ENCODE assay signal across 10 cellular contexts in the genomic region with DNA sequence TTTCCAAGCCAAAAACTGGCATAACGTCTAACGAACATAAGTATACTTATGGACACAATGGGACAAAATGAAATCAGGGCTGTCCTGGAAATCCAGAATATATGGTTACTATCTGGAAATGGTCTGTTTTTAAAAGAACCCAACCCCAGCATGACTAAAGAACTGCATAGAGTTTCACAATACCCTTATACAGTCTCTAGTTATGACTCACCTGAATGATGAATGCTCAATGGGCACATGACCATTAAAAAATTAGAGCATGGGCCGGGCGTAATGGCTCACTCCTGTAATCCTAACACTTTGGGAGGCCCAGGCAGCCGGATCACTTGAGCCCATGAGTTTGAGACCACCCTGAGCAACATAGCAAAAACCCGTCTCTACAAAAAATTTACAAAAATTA. TPM values are rescaled to one million over a fixed set of nuclear protein-coding genes. Genes with fewer than 3 reads are reported as not detected.
DNase-seq lines count a peak whose midpoint lies in the region; ATAC-seq and TF ChIP-seq lines count a peak whose summit lies in the region.
"Had no signal": no experiment of that assay in that cellular context is flagged by ENCODE, and none has a peak within 500 bp of the region (broad histone marks: within the 10 kb centered on the region; RNA-seq: fewer than 3 reads in every experiment).

No MANE protein-coding gene starts in this region.

- DNase-seq in M059J (ENCODE audit: low read depth) (peak; percentile 90), choroid plexus epithelial cell (ENCODE audit: low read depth) (peak; percentile 87), psoas muscle (no peak), T-helper 17 cell (no peak), DMS153 treated with DMSO at 0.1 percent for 48 hours (lab: John Stamatoyannopoulos, UW; ENCODE audit: unreplicated experiment) (no peak)
- DNase-seq: islet precursor cell had no signal

- intact Hi-C loops in psoas muscle (cut with DNase I) = no loop called here

- TF ChIP-seq CTCF in choroid plexus epithelial cell (conservative IDR thresholded peaks at IDR 0.05; ENCODE audit: low read depth, low read length) = no peak
- no peak for TF ChIP-seq CTCF in psoas muscle (IDR thresholded peaks at IDR 0.05)

- ATAC-seq in GM18519 (IDR thresholded peaks at IDR 0.05; ENCODE audit: low FRiP score, unreplicated experiment) (peak; percentile 49), psoas muscle (peak in 3 of 4 donors; percentile 73 to 76 (median 73)), T-helper 17 cell (no peak), HG02678 (IDR thresholded peaks at IDR 0.05; ENCODE audit: unreplicated experiment) (no peak)
- ATAC-seq: HepG2, Panc1 had no signal

- no peak overlapping the region for H3K27ac ChIP-seq in psoas muscle

- H3K27me3 ChIP-seq in psoas muscle (ENCODE audit: insufficient read depth in 3 of 3, low read length in 2 of 3) = no peaks in the 10 kb centered on the region

- H3K27ac Mint-ChIP-seq in T-helper 17 cell = no peak overlapping the region

- H3K4me1 ChIP-seq in psoas muscle = no peaks in the 10 kb centered on the region

- H3K4me3 Mint-ChIP-seq in T-helper 17 cell = no peak overlapping the region

- H3K36me3 ChIP-seq in psoas muscle (ENCODE audit: insufficient read depth in 1 of 2, low read depth in 1 of 2) = no peaks in the 10 kb centered on the region

- no peaks in the 10 kb centered on the region for H3K36me3 Mint-ChIP-seq in T-helper 17 cell (ENCODE audit: low read depth)

- H3K4me3 ChIP-seq in choroid plexus epithelial cell (ENCODE audit: low read depth, low read length) (no peak overlapping the region), psoas muscle (no peak overlapping the region)

- no peaks in the 10 kb centered on the region for H3K27me3 Mint-ChIP-seq in T-helper 17 cell

- 80 to 96% (median 92%) methylated on average over 6 of the region's 6 CpGs for WGBS in psoas muscle, 3 donors

- H3K4me1 Mint-ChIP-seq in T-helper 17 cell = peaks cover 13% of the 10 kb centered on the region

- no peaks in the 10 kb centered on the region for H3K9me3 ChIP-seq in psoas muscle
- no peaks in the 10 kb centered on the region for H3K9me3 ChIP-seq in T-helper 17 cell (ENCODE audit: control insufficient read depth, low read length, poor library complexity, severe bottlenecking)

RNA-seq across cellular contexts. Expression of a gene that starts 31.8 kb away (rescaled TPM):
- total RNA-seq in M059J (2014; rRNA removed; shearing (Covaris generic)) = 18.5 and 29.5 TPM in 2 replicates
- total RNA-seq in psoas muscle (1 to 10 TPM in 3 of 4 donors, under 1 TPM in 1; 0.82 to 2.4 (median 1.4) TPM), T-helper 17 cell (10 to 100 TPM; 15.4 to 17.4 TPM)
- polyA plus RNA-seq in psoas muscle = 1 to 10 TPM in 1 of 3 donors, under 1 TPM in 2; 0.69 to 1.4 (median 0.76) TPM

Comparison
In these comparisons a context has a peak if more than half of its experiments do, and no peak if none do; other contexts are left out.
1. ATAC-seq: peak in GM18519 (single experiment) and psoas muscle (3 of 4); none in T-helper 17 cell (single experiment) and HG02678 (single experiment).
2. DNase-seq: peak in M059J (single experiment) and choroid plexus epithelial cell (single experiment); none in psoas muscle (0 of 2), T-helper 17 cell (0 of 3) and DMS153 treated with DMSO at 0.1 percent for 48 hours (single experiment).